In genomic region chr7:83267141-83267631, GRCh38 we compare ENCODE assay signal across 1 cellular context.
TF ChIP-seq lines count a peak whose summit lies in the region.

No MANE protein-coding gene starts in this region.

TF ChIP-seq in HEK293, 187 proteins besides CTCF, POLR2A, EP300 and RAD21 (continued from another document and continues in another):
- TF ChIP-seq SCRT1 (tag by site-specific recombination; IDR thresholded peaks at IDR 0.05; ENCODE audit: borderline replicate concordance) (peak; percentile 89), ZNF610 (tag by site-specific recombination; IDR thresholded peaks at IDR 0.05; ENCODE audit: borderline replicate concordance) (peak; percentile 58; the same call in 1 of the 2 replicates), MEIS1 (CRISPR knock-in tag; IDR thresholded peaks at IDR 0.05; ENCODE audit: borderline replicate concordance) (peak; percentile 35; the same call in 1 of the 2 replicates), ZNF292 (tag by site-specific recombination; IDR thresholded peaks at IDR 0.05; ENCODE audit: borderline replicate concordance, low read depth) (no peak), ZBTB1 (tag by site-specific recombination; IDR thresholded peaks at IDR 0.05) (peak; percentile 88; the same call in 1 of the 2 replicates), ZNF626 (tag by site-specific recombination; IDR thresholded peaks at IDR 0.05) (0 out of 2 replicates have a peak, but pooled peaks have one; percentile 32), ZNF843 (tag by site-specific recombination; IDR thresholded peaks at IDR 0.05) (peak; percentile 100), TRIM28 (IDR thresholded peaks at IDR 0.05; ENCODE audit: borderline replicate concordance, low read length) (peak; percentile 58; the same call in 1 of the 2 replicates), ZBTB11 (tag by site-specific recombination; conservative IDR thresholded peaks at IDR 0.05; ENCODE audit: low read depth) (peak; percentile 27; the same call in 1 of the 2 replicates), SP7 (tag by site-specific recombination; IDR thresholded peaks at IDR 0.05) (peak; percentile 92), ZNF639 (tag by site-specific recombination; IDR thresholded peaks at IDR 0.05) (peak; percentile 97), ZBTB8A (tag by site-specific recombination; IDR thresholded peaks at IDR 0.05) (peak; percentile 79), ZNF366 (tag by site-specific recombination; conservative IDR thresholded peaks at IDR 0.05) (peak; percentile 85), ZNF362 (tag by site-specific recombination; IDR thresholded peaks at IDR 0.05) (peak; percentile 99), ZNF302 (tag by site-specific recombination; IDR thresholded peaks at IDR 0.05; ENCODE audit: low read depth) (no peak), ZNF24 (tag by site-specific recombination; IDR thresholded peaks at IDR 0.05) (peak; percentile 90), IKZF3 (tag by site-specific recombination; IDR thresholded peaks at IDR 0.05) (peak; percentile 96), ZNF624 (tag by site-specific recombination; IDR thresholded peaks at IDR 0.05) (no peak), AEBP2 (tag by site-specific recombination; IDR thresholded peaks at IDR 0.05; ENCODE audit: borderline replicate concordance) (no peak), GLI2 (tag by site-specific recombination; IDR thresholded peaks at IDR 0.05; ENCODE audit: borderline replicate concordance, low read depth) (peak; percentile 98), ZNF692 (tag by site-specific recombination; IDR thresholded peaks at IDR 0.05) (peak; percentile 59; the same call in 1 of the 2 replicates), ZBTB7A (tag by site-specific recombination; IDR thresholded peaks at IDR 0.05; ENCODE audit: low read depth) (no peak), ZNF146 (tag by site-specific recombination; IDR thresholded peaks at IDR 0.05) (peak; percentile 54; the same call in 1 of the 2 replicates), ZNF335 (tag by site-specific recombination; conservative IDR thresholded peaks at IDR 0.05) (peak; percentile 54; the same call in 1 of the 2 replicates), ZNF18 (tag by site-specific recombination; IDR thresholded peaks at IDR 0.05) (peak; percentile 91), PRDM2 (tag by site-specific recombination; IDR thresholded peaks at IDR 0.05; ENCODE audit: borderline replicate concordance) (no peak), ZNF596 (tag by site-specific recombination; IDR thresholded peaks at IDR 0.05) (0 out of 2 replicates have a peak, but pooled peaks have one; percentile 60), ZNF561 (tag by site-specific recombination; IDR thresholded peaks at IDR 0.05; ENCODE audit: borderline replicate concordance) (peak; percentile 94), ZNF645 (tag by site-specific recombination; IDR thresholded peaks at IDR 0.05) (peak; percentile 72; the same call in 1 of the 2 replicates), TSHZ1 (tag by site-specific recombination; IDR thresholded peaks at IDR 0.05; ENCODE audit: borderline replicate concordance) (peak; percentile 94), ZNF2 (tag by site-specific recombination; IDR thresholded peaks at IDR 0.05) (peak; percentile 98)
